ENCODE assay signal across 8 cellular contexts in the genomic region with DNA sequence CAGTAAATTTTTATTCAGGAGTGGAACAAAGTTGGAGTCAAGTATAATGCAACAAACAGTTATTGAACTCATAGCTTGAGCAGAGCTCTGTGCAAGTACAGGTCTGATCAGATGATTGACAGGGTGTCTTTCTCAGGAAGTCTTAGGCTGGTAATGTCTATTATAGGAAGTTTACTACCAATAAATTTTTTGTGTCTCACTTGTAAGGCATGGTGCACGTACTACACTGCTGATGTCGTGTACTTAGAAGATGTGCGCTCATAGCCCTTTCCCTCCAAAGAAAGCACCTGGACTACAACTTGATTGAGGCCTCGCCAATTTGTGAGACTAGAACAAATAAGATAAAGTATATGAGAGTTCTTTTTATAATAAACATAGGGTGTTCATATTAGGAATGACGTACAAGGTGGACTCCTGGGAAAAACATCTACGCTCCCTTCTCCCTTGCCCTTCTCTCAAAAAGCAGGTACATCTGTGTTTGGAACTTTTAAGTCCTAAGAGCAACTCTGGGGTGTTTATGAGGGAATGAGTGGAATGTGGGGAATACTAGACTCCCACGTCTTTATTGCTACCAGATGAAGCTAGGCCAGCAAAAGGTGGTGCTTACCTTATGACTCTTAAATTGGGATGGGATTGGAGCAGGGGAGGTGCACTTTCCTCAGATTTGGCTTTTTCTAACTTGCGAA. TPM values are rescaled to one million over a fixed set of nuclear protein-coding genes. Genes with fewer than 3 reads are reported as not detected.
DNase-seq lines count a peak whose midpoint lies in the region; ATAC-seq and TF ChIP-seq lines count a peak whose summit lies in the region.

No MANE protein-coding gene starts in this region.

- H3K27ac ChIP-seq in OCI-LY1 (ENCODE audit: low read depth, low read length, poor library complexity, severe bottlenecking), result peak overlapping the region; percentile 31

- peak overlapping the region; percentile 98 for H3K27ac Mint-ChIP-seq in Caco-2 (ENCODE audit: unreplicated experiment)

- H3K4me3 ChIP-seq in Caco-2 (ENCODE audit: low read depth, low read length) (peak overlapping the region; percentile 83), OCI-LY1 (ENCODE audit: low read depth, low read length, poor library complexity, severe bottlenecking) (peak overlapping the region; percentile 94), endocrine pancreas (ENCODE audit: control insufficient read depth, insufficient read depth, low read length) (peak overlapping the region; percentile 90), neuron (ENCODE audit: low read length) (peak overlapping the region; percentile 87)

- no peak overlapping the region for H2AFZ ChIP-seq in OCI-LY1 (ENCODE audit: low read length)
- H2AFZ ChIP-seq in neuron (ENCODE audit: low read depth, low read length), result no peak overlapping the region

- H3K9me3 ChIP-seq in Caco-2 (no peaks in the 10 kb centered on the region), OCI-LY1 (ENCODE audit: low read length) (no peaks in the 10 kb centered on the region), endocrine pancreas (ENCODE audit: control insufficient read depth, low read length) (no peaks in the 10 kb centered on the region), neuron (ENCODE audit: low read length) (no peaks in the 10 kb centered on the region)

- H3K9me2 ChIP-seq in OCI-LY1 (ENCODE audit: low read depth, low read length), result no peaks in the 10 kb centered on the region

- no peaks in the 10 kb centered on the region for H4K20me1 ChIP-seq in OCI-LY1 (ENCODE audit: insufficient read depth, low read length)

- H3K27me3 ChIP-seq in Caco-2 (replicated peaks; ENCODE audit: control insufficient read depth, insufficient read depth, low read length), result no peaks in the 10 kb centered on the region
- H3K27me3 ChIP-seq in OCI-LY1 (ENCODE audit: insufficient read depth, low read length), result no peaks in the 10 kb centered on the region
- no peaks in the 10 kb centered on the region for H3K27me3 ChIP-seq in endocrine pancreas (ENCODE audit: control insufficient read depth, insufficient read depth, low read length)
- no peaks in the 10 kb centered on the region for H3K27me3 ChIP-seq in neuron (ENCODE audit: insufficient read depth, low read length)

- H3K36me3 ChIP-seq in Caco-2 (ENCODE audit: control insufficient read depth, insufficient read depth, low read length) (peaks cover 5% of the 10 kb centered on the region), OCI-LY1 (ENCODE audit: insufficient read depth, low read length) (peaks cover 57% of the 10 kb centered on the region), endocrine pancreas (ENCODE audit: control insufficient read depth, insufficient read depth, low read length) (no peaks in the 10 kb centered on the region), neuron (ENCODE audit: insufficient read depth, low read length) (peaks cover 38% of the 10 kb centered on the region)

- peak overlapping the region; percentile 93 for H3K4me3 Mint-ChIP-seq in Caco-2 (ENCODE audit: unreplicated experiment)

- peak overlapping the region; percentile 77 for H3K4me2 ChIP-seq in OCI-LY1 (ENCODE audit: low read length)

- CTCF ChIA-PET in Caco-2 (lab: Charles Lee), result no interaction called here

- TF ChIP-seq CTCF in Caco-2 (IDR thresholded peaks at IDR 0.05; ENCODE audit: insufficient read depth in 1 of 2, low read depth in 1 of 2, low read length in 1 of 2, severe bottlenecking in 1 of 2, unreplicated experiment in 1 of 2) (no peak), OCI-LY1 (IDR thresholded peaks at IDR 0.05; ENCODE audit: low read length) (no peak)

- no peaks in the 10 kb centered on the region for H3K27me3 Mint-ChIP-seq in Caco-2 (ENCODE audit: insufficient read depth, unreplicated experiment)

- H3K4me1 Mint-ChIP-seq in Caco-2 (ENCODE audit: low read depth, unreplicated experiment), result peaks cover 14% of the 10 kb centered on the region

- H3K9me3 Mint-ChIP-seq in Caco-2 (ENCODE audit: unreplicated experiment), result no peaks in the 10 kb centered on the region

- H3K79me2 ChIP-seq in OCI-LY1 (ENCODE audit: insufficient read depth, low read length), result peaks cover 37% of the 10 kb centered on the region

- intact Hi-C loops in Caco-2 (cut with micrococcal nuclease; ENCODE audit: unreplicated experiment), result loop anchor here (5.0 to 10.0 kb wide), 2 partner anchors 174 to 451 kb away; no protein-coding TSS in a partner anchor

- peak overlapping the region; percentile 91 for H3K9ac ChIP-seq in OCI-LY1 (ENCODE audit: low read length)
- peak overlapping the region; percentile 56 for H3K9ac ChIP-seq in endocrine pancreas (ENCODE audit: control insufficient read depth, insufficient read depth, low read length)

- ATAC-seq in HG03432 (IDR thresholded peaks at IDR 0.05; ENCODE audit: unreplicated experiment) (no peak), HG03460 (IDR thresholded peaks at IDR 0.05; ENCODE audit: unreplicated experiment) (no peak), GM21515 (IDR thresholded peaks at IDR 0.05; ENCODE audit: unreplicated experiment) (no peak)

- H3K4me1 ChIP-seq in Caco-2, result peaks cover 12% of the 10 kb centered on the region; the same call in 1 of the 2 replicates
- peaks cover 29% of the 10 kb centered on the region for H3K4me1 ChIP-seq in OCI-LY1 (ENCODE audit: insufficient read depth, low read length, severe bottlenecking)
- peaks cover 19% of the 10 kb centered on the region for H3K4me1 ChIP-seq in endocrine pancreas (ENCODE audit: control insufficient read depth, insufficient read depth, low read length)
- peaks cover 16% of the 10 kb centered on the region for H3K4me1 ChIP-seq in neuron (ENCODE audit: insufficient read depth, low read length)

- peaks cover 52% of the 10 kb centered on the region for H3K36me3 Mint-ChIP-seq in Caco-2 (ENCODE audit: insufficient read depth, unreplicated experiment)

- no peak for DNase-seq in Caco-2
- no peak for DNase-seq in globus pallidus (ENCODE audit: low spot score)

- peaks cover 4% of the 10 kb centered on the region; the same call in 1 of the 2 replicates for H3F3A ChIP-seq in OCI-LY1 (ENCODE audit: insufficient read depth, low read length)

- POLR2A ChIA-PET in Caco-2 (lab: Charles Lee), result interaction anchor here (0.9 kb wide), 1 partner anchor 147 kb away, joined by 3 read pairs; no protein-coding TSS in a partner anchor

- BruUV-seq in Caco-2 (replicated peaks; lab: Mats Ljungman, UMichigan), result no TSS peak

RNA-seq across cellular contexts. Expression of gene NDUFAF5, which starts 1.5 kb away (rescaled TPM):
- total RNA-seq in Caco-2 (2022), result 34.9 and 38.3 TPM in 2 replicates

RNA-seq across cellular contexts. Expression of gene ESF1, which starts 1.6 kb away (rescaled TPM):
- 21.3 and 22.7 TPM in 2 replicates for total RNA-seq in Caco-2 (2022)
